In genomic region chr20:2387180-2387577, GRCh38 we compare ENCODE assay signal across 8 cellular contexts. TPM values are rescaled to one million over a fixed set of nuclear protein-coding genes. Genes with fewer than 3 reads are reported as not detected.
DNase-seq lines count a peak whose midpoint lies in the region; ATAC-seq and TF ChIP-seq lines count a peak whose summit lies in the region.

No MANE protein-coding gene starts in this region.

- no peak overlapping the region for H3K4me3 ChIP-seq in retinal pigment epithelial cell (ENCODE audit: low read length)

- TF ChIP-seq CTCF in chondrocyte (IDR thresholded peaks at IDR 0.05) (peak; percentile 62), retinal pigment epithelial cell (conservative IDR thresholded peaks at IDR 0.05; ENCODE audit: low read depth, low read length) (peak; percentile 57)

- ATAC-seq in HG03354 (IDR thresholded peaks at IDR 0.05; ENCODE audit: poor library complexity, severe bottlenecking, unreplicated experiment) (peak; percentile 51), GM21717 (IDR thresholded peaks at IDR 0.05; ENCODE audit: unreplicated experiment) (no peak)

- DNase-seq in Daoy (ENCODE audit: low read depth) (peak; percentile 47), T follicular helper cell (ENCODE audit: low read depth) (peak; percentile 4), chondrocyte (ENCODE audit: low spot score) (no peak), retinal pigment epithelial cell (ENCODE audit: low read depth) (no peak), cardiac septum (ENCODE audit: low spot score) (no peak), dedifferentiated amniotic fluid mesenchymal stem cell (ENCODE audit: extremely low spot score) (no peak)

- no peak overlapping the region for H3K4me3 Mint-ChIP-seq in chondrocyte (ENCODE audit: unreplicated experiment)

- H3K9me3 Mint-ChIP-seq in chondrocyte (ENCODE audit: low read depth) = peaks cover 6% of the 10 kb centered on the region

- no peak overlapping the region for H3K27ac Mint-ChIP-seq in chondrocyte (ENCODE audit: unreplicated experiment)

- H3K36me3 Mint-ChIP-seq in chondrocyte (ENCODE audit: low read depth) = no peaks in the 10 kb centered on the region

- peaks cover 8% of the 10 kb centered on the region for H3K4me1 Mint-ChIP-seq in chondrocyte (ENCODE audit: low read depth)

- peaks cover 3% of the 10 kb centered on the region for H3K27me3 Mint-ChIP-seq in chondrocyte (ENCODE audit: low read depth)

- intact Hi-C loops in cardiac septum (cut with DNase I) = no loop called here

RNA-seq across cellular contexts. Expression of gene TGM6, which starts 6.5 kb away (rescaled TPM):
- not detected in 2 replicates for total RNA-seq in Daoy (2014; rRNA removed; shearing (Covaris generic))
- total RNA-seq in chondrocyte (not detected in 3 replicates), cardiac septum (not detected)

Comparison
In these comparisons a context has a peak if more than half of its experiments do, and no peak if none do; other contexts are left out.
1. DNase-seq: peak in Daoy (single experiment) and T follicular helper cell (single experiment); none in chondrocyte (single experiment), retinal pigment epithelial cell (single experiment), cardiac septum (single experiment) and dedifferentiated amniotic fluid mesenchymal stem cell (single experiment).